In the genomic region with DNA sequence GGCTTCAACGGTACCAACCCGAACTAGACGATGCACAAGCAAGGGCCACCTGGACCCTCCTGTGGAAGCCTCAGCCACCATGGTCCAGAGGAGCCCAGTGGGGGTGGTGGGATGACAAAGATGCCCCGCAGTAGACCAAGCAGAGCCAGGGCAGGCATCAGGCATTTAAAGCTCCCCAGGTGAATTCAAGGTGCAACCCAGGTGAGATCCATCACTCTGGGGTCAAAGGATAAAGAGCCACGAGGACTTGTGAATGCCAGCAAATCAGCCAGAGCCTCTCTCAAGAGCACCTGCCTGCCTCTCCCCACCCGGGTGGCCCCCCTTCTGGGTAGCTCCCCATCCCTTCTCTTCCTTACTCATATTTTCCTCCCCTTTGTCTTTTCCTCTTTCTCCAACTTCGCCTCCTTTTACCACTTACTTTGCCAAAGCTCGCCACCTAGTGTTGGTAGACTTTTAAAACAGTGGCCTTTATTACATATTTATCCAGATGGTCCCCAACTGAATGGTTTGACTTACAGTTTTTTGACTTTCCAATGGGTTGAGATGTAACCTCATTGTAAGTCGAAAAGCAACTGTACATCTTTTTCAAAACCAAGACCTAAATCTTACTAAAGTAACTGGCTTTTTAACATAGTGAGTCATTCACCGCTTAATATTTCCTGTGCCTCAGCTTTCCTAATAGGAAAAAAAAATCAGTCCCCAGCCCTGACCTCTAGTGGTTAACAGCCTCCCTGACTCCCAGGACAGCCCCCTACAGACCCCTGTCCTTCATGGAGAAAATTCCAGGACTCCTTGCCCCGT, we compare ENCODE assay signal across 9 cellular contexts. TPM values are rescaled to one million over a fixed set of nuclear protein-coding genes. Genes with fewer than 3 reads are reported as not detected.
DNase-seq lines count a peak whose midpoint lies in the region; ATAC-seq and TF ChIP-seq lines count a peak whose summit lies in the region.
"Had no signal": no experiment of that assay in that cellular context is flagged by ENCODE, and none has a peak within 500 bp of the region (broad histone marks: within the 10 kb centered on the region; RNA-seq: fewer than 3 reads in every experiment).

No MANE protein-coding gene starts in this region.

- H3K4me1 ChIP-seq in neural progenitor cell: peaks cover 8% of the 10 kb centered on the region

- H3K27me3 ChIP-seq in neural progenitor cell: no peaks in the 10 kb centered on the region

- intact Hi-C loops in activated CD4-positive, alpha-beta T cell treated with anti-CD3 and anti-CD28 coated beads for 36 hours (cut with DNase I, micrococcal nuclease): loop anchor here (1.0 to 2.0 kb wide), 4 partner anchors 70 to 149 kb away; no protein-coding TSS in a partner anchor

- H3K4me3 Mint-ChIP-seq in activated CD4-positive, alpha-beta T cell treated with anti-CD3 and anti-CD28 coated beads for 36 hours: no peak overlapping the region
- H3K4me3 Mint-ChIP-seq in T-helper 17 cell: no peak overlapping the region
- H3K4me3 Mint-ChIP-seq in neural progenitor cell: no peak overlapping the region
- H3K4me3 Mint-ChIP-seq in stimulated activated memory B cell treated with anti-CD40 and anti-IgM and Interleukin-4, amounts not matched to agents 10 μg/mL and 1 μg/mL and 100 μg/mL, for 72 hours: no peak overlapping the region
- H3K4me3 Mint-ChIP-seq: activated naive CD8-positive, alpha-beta T cell had no signal

- H3K79me2 ChIP-seq in neural progenitor cell (ENCODE audit: low read depth): no peaks in the 10 kb centered on the region

- H4K20me1 ChIP-seq in neural progenitor cell (ENCODE audit: low read depth): no peaks in the 10 kb centered on the region

- CTCF ChIA-PET in activated CD4-positive, alpha-beta T cell treated with anti-CD3 and anti-CD28 coated beads for 36 hours (lab: Charles Lee): interaction anchor here (0.6 to 2.4 kb wide), 17 partner anchors 10 to 155 kb away, joined by 3 to 14 read pairs (median 4); no protein-coding TSS in a partner anchor

- H3K27ac Mint-ChIP-seq in activated CD4-positive, alpha-beta T cell treated with anti-CD3 and anti-CD28 coated beads for 36 hours: no peak overlapping the region
- no peak overlapping the region for H3K27ac Mint-ChIP-seq in T-helper 17 cell
- H3K27ac Mint-ChIP-seq in neural progenitor cell: no peak overlapping the region
- H3K27ac Mint-ChIP-seq in stimulated activated memory B cell treated with anti-CD40 and anti-IgM and Interleukin-4, amounts not matched to agents 10 μg/mL and 1 μg/mL and 100 μg/mL, for 72 hours: no peak overlapping the region
- H3K27ac Mint-ChIP-seq: activated naive CD8-positive, alpha-beta T cell had no signal

- no peak overlapping the region for H3K27ac ChIP-seq in neural progenitor cell

- H3K9me3 Mint-ChIP-seq in activated CD4-positive, alpha-beta T cell treated with anti-CD3 and anti-CD28 coated beads for 36 hours (ENCODE audit: low read depth): no peaks in the 10 kb centered on the region
- H3K9me3 Mint-ChIP-seq in neural progenitor cell: peaks cover 9% of the 10 kb centered on the region
- H3K9me3 Mint-ChIP-seq in stimulated activated memory B cell treated with anti-CD40 and anti-IgM and Interleukin-4, amounts not matched to agents 10 μg/mL and 1 μg/mL and 100 μg/mL, for 72 hours: no peaks in the 10 kb centered on the region

- ATAC-seq in activated CD4-positive, alpha-beta T cell treated with anti-CD3 and anti-CD28 coated beads for 36 hours: no peak
- ATAC-seq in T-helper 17 cell (peak; percentile 41), GM21390 (IDR thresholded peaks at IDR 0.05; ENCODE audit: unreplicated experiment) (no peak)
- ATAC-seq in stimulated activated memory B cell treated with anti-CD40 and anti-IgM and Interleukin-4, amounts not matched to agents 10 μg/mL and 1 μg/mL and 100 μg/mL, for 72 hours: no peak

- TF ChIP-seq CTCF in LNCAP (IDR thresholded peaks at IDR 0.05) (peak; percentile 71), neural progenitor cell (IDR thresholded peaks at IDR 0.05) (peak; percentile 77)

- H3K4me3 ChIP-seq in neural progenitor cell: no peak overlapping the region

- no peaks in the 10 kb centered on the region for H3K36me3 ChIP-seq in neural progenitor cell

- POLR2A ChIA-PET in activated CD4-positive, alpha-beta T cell treated with anti-CD3 and anti-CD28 coated beads for 36 hours (lab: Charles Lee): no interaction called here

- no peaks in the 10 kb centered on the region for H3K36me3 Mint-ChIP-seq in activated CD4-positive, alpha-beta T cell treated with anti-CD3 and anti-CD28 coated beads for 36 hours (ENCODE audit: low read depth)
- no peaks in the 10 kb centered on the region for H3K36me3 Mint-ChIP-seq in T-helper 17 cell (ENCODE audit: low read depth)
- H3K36me3 Mint-ChIP-seq in neural progenitor cell: no peaks in the 10 kb centered on the region
- H3K36me3 Mint-ChIP-seq in stimulated activated memory B cell treated with anti-CD40 and anti-IgM and Interleukin-4, amounts not matched to agents 10 μg/mL and 1 μg/mL and 100 μg/mL, for 72 hours: no peaks in the 10 kb centered on the region
- H3K36me3 Mint-ChIP-seq: activated naive CD8-positive, alpha-beta T cell had no signal

- no peaks in the 10 kb centered on the region for H3K9me3 ChIP-seq in T-helper 17 cell (ENCODE audit: control insufficient read depth, low read length, poor library complexity, severe bottlenecking)
- no peaks in the 10 kb centered on the region for H3K9me3 ChIP-seq in neural progenitor cell (ENCODE audit: low read depth)

- H3K9ac ChIP-seq in neural progenitor cell: no peak overlapping the region

- H3K4me2 ChIP-seq in neural progenitor cell: no peak overlapping the region

- no peaks in the 10 kb centered on the region for H3K27me3 Mint-ChIP-seq in activated CD4-positive, alpha-beta T cell treated with anti-CD3 and anti-CD28 coated beads for 36 hours
- peaks cover 22% of the 10 kb centered on the region for H3K27me3 Mint-ChIP-seq in T-helper 17 cell
- peaks cover 5% of the 10 kb centered on the region for H3K27me3 Mint-ChIP-seq in neural progenitor cell (ENCODE audit: insufficient read depth, low read depth)
- peaks cover 14% of the 10 kb centered on the region for H3K27me3 Mint-ChIP-seq in stimulated activated memory B cell treated with anti-CD40 and anti-IgM and Interleukin-4, amounts not matched to agents 10 μg/mL and 1 μg/mL and 100 μg/mL, for 72 hours
- H3K27me3 Mint-ChIP-seq: activated naive CD8-positive, alpha-beta T cell had no signal

- no peaks in the 10 kb centered on the region for H3K4me1 Mint-ChIP-seq in activated CD4-positive, alpha-beta T cell treated with anti-CD3 and anti-CD28 coated beads for 36 hours
- H3K4me1 Mint-ChIP-seq in T-helper 17 cell (peaks cover 10% of the 10 kb centered on the region), neural progenitor cell (peaks cover 4% of the 10 kb centered on the region)
- no peaks in the 10 kb centered on the region for H3K4me1 Mint-ChIP-seq in stimulated activated memory B cell treated with anti-CD40 and anti-IgM and Interleukin-4, amounts not matched to agents 10 μg/mL and 1 μg/mL and 100 μg/mL, for 72 hours

- H2AFZ ChIP-seq in neural progenitor cell (replicated peaks): no peak overlapping the region

- peak; percentile 35 for DNase-seq in activated CD4-positive, alpha-beta T cell treated with anti-CD3 and anti-CD28 coated beads for 36 hours
- no peak for DNase-seq in activated CD4-positive, alpha-beta T cell treated with anti-CD3 and anti-CD28 coated beads, Interleukin-2, amount 50 U/mL, for 1 hour
- DNase-seq in T-helper 17 cell: peak in 1 of 3 donors; percentile 3
- DNase-seq in fibroblast of gingiva (ENCODE audit: low read depth): peak; percentile 24
- peak; percentile 79 for DNase-seq in neural progenitor cell (ENCODE audit: low spot score)

- H3F3A ChIP-seq in neural progenitor cell (ENCODE audit: low read depth): peaks cover under 1% of the 10 kb centered on the region

RNA-seq across cellular contexts. Expression of a gene that starts 18.8 kb away (rescaled TPM):
- total RNA-seq in activated CD4-positive, alpha-beta T cell treated with anti-CD3 and anti-CD28 coated beads for 36 hours: not detected
- total RNA-seq in T-helper 17 cell (not detected), neural progenitor cell (ENCODE audit: low replicate concordance) (not detected in 2 replicates)

RNA-seq across cellular contexts. Expression of a gene that starts 43.3 kb away (rescaled TPM):
- not detected for total RNA-seq in activated CD4-positive, alpha-beta T cell treated with anti-CD3 and anti-CD28 coated beads for 36 hours
- total RNA-seq in T-helper 17 cell (not detected), neural progenitor cell (ENCODE audit: low replicate concordance) (not detected in 2 replicates)
